ENCODE assay signal across 36 cellular contexts in genomic region chr12:111244673-111245072, GRCh38.
"Had no signal": no experiment of that assay in that cellular context is flagged by ENCODE, and none has a peak within 500 bp of the region (broad histone marks: within the 10 kb centered on the region; RNA-seq: fewer than 3 reads in every experiment).

No MANE protein-coding gene starts in this region.

- ATAC-seq: activated naive CD4-positive, alpha-beta T cell treated with anti-CD3 and anti-CD28 coated beads, Interleukin-2, amount 50 U/mL, for 72 hours; activated naive CD8-positive, alpha-beta T cell treated with anti-CD3 and anti-CD28 coated beads, Interleukin-2, amount 50 U/mL, for 24 hours; activated T-cell treated with anti-CD3 and anti-CD28 coated beads, Interleukin-2, amount 50 U/mL, for 4 hours; activated T-cell treated with anti-CD3 and anti-CD28 coated beads, Interleukin-2, amount 50 U/mL, for 72 hours; activated T-helper 17 cell treated with anti-CD3 and anti-CD28 coated beads, Interleukin-2, amount 50 U/mL, for 72 hours; body of pancreas had no signal

- H3K27me3 ChIP-seq: adrenal gland, ascending aorta, body of pancreas, brain microvascular endothelial cell, cardiac muscle cell had no signal

- H3K4me3 ChIP-seq: adrenal gland, ascending aorta, body of pancreas, breast epithelium, cardiac muscle cell had no signal

- H3K9me3 ChIP-seq: adrenal gland had no signal

- H3K36me3 Mint-ChIP-seq: activated naive CD4-positive, alpha-beta T cell treated with anti-CD3 and anti-CD28 coated beads, Interleukin-2, amount 10 ng/mL, durations not matched to agents 7 days and 5 days; activated naive CD4-positive, alpha-beta T cell treated with anti-CD3 and anti-CD28 coated beads, Interleukin-2, amount 50 U/mL, for 24 hours; activated naive CD4-positive, alpha-beta T cell treated with anti-CD3 and anti-CD28 coated beads, Interleukin-2, amount 50 U/mL, for 72 hours; activated naive CD8-positive, alpha-beta T cell treated with anti-CD3 and anti-CD28 coated beads for 36 hours; activated naive CD8-positive, alpha-beta T cell treated with anti-CD3 and anti-CD28 coated beads, Interleukin-2, amount 10 ng/mL, durations not matched to agents 7 days and 5 days had no signal

- H3K27ac ChIP-seq: adrenal gland, ascending aorta, body of pancreas, brain microvascular endothelial cell, breast epithelium, cardiac muscle cell had no signal

- H3K4me1 ChIP-seq: adrenal gland, ascending aorta, body of pancreas, breast epithelium had no signal

- H3K4me3 Mint-ChIP-seq: activated naive CD4-positive, alpha-beta T cell treated with anti-CD3 and anti-CD28 coated beads for 36 hours; activated naive CD4-positive, alpha-beta T cell treated with anti-CD3 and anti-CD28 coated beads, Interleukin-2, amount 10 ng/mL, durations not matched to agents 7 days and 5 days; activated naive CD4-positive, alpha-beta T cell treated with anti-CD3 and anti-CD28 coated beads, Interleukin-2, amount 50 U/mL, for 24 hours; activated naive CD8-positive, alpha-beta T cell; activated naive CD8-positive, alpha-beta T cell treated with anti-CD3 and anti-CD28 coated beads for 36 hours; activated naive CD8-positive, alpha-beta T cell treated with anti-CD3 and anti-CD28 coated beads, Interleukin-2, amount 10 ng/mL, durations not matched to agents 7 days and 5 days; activated naive CD8-positive, alpha-beta T cell treated with anti-CD3 and anti-CD28 coated beads, Interleukin-2, amount 50 U/mL, for 24 hours; activated T-cell treated with anti-CD3 and anti-CD28 coated beads, Interleukin-2, amount 50 U/mL, for 4 hours; activated T-cell treated with anti-CD3 and anti-CD28 coated beads, Interleukin-2, amount 50 U/mL, for 72 hours; activated T-helper 1 cell treated with anti-CD3 and anti-CD28 coated beads, Interleukin-12 subunit alpha, Interleukin-12 subunit beta, Interleukin-2, Interleukin-4 antibody, amounts not matched to agents 30 ng/mL and 10 ng/mL and 1 ng/mL, durations not matched to agents 14 hours and 24 hours and 36 hours; activated T-helper 17 cell treated with anti-CD3 and anti-CD28 coated beads, Interleukin-2, amount 50 U/mL, for 72 hours; brain; central memory CD8-positive, alpha-beta T cell had no signal

- DNase-seq: activated effector memory CD4-positive, alpha-beta T cell treated with anti-CD3 and anti-CD28 coated beads, Interleukin-2, amount 50 U/mL, for 16 hours; activated effector memory CD4-positive, alpha-beta T cell treated with Interleukin-2 at 50 U/mL for 16 hours; activated gamma-delta T cell; activated gamma-delta T cell treated with Interleukin-2 at 50 U/mL for 16 hours; activated naive CD4-positive, alpha-beta T cell; activated naive CD4-positive, alpha-beta T cell treated with anti-CD3 and anti-CD28 coated beads for 36 hours; activated naive CD4-positive, alpha-beta T cell treated with anti-CD3 and anti-CD28 coated beads, Interleukin-2, amount 10 ng/mL, durations not matched to agents 7 days and 5 days; activated naive CD4-positive, alpha-beta T cell treated with anti-CD3 and anti-CD28 coated beads, Interleukin-2, amount 50 U/mL, for 16 hours; activated naive CD4-positive, alpha-beta T cell treated with Interleukin-2 at 50 U/mL for 16 hours; activated naive CD8-positive, alpha-beta T cell treated with anti-CD3 and anti-CD28 coated beads for 36 hours; activated naive CD8-positive, alpha-beta T cell treated with anti-CD3 and anti-CD28 coated beads, Interleukin-2, amount 10 ng/mL, durations not matched to agents 7 days and 5 days; activated naive CD8-positive, alpha-beta T cell treated with anti-CD3 and anti-CD28 coated beads, Interleukin-2, amount 50 U/mL, for 24 hours; activated T-cell treated with anti-CD3 and anti-CD28 coated beads, Interleukin-2, amount 50 U/mL, for 4 hours; activated T-cell treated with anti-CD3 and anti-CD28 coated beads, Interleukin-2, amount 50 U/mL, for 48 hours; activated T-cell treated with anti-CD3 and anti-CD28 coated beads, Interleukin-2, amount 50 U/mL, for 72 hours; adrenal gland; amniotic stem cell; amygdala; anterior cingulate cortex; aorta; body of pancreas; brain microvascular endothelial cell; caudate nucleus; central memory CD4-positive, alpha-beta T cell; cerebellar nuclear complex had no signal

- H3K36me3 ChIP-seq: adrenal gland, ascending aorta, brain microvascular endothelial cell, breast epithelium, cardiac muscle cell had no signal

- H3K27me3 Mint-ChIP-seq: activated naive CD4-positive, alpha-beta T cell treated with anti-CD3 and anti-CD28 coated beads, Interleukin-2, amount 10 ng/mL, durations not matched to agents 7 days and 5 days; activated naive CD4-positive, alpha-beta T cell treated with anti-CD3 and anti-CD28 coated beads, Interleukin-2, amount 50 U/mL, for 24 hours; activated naive CD8-positive, alpha-beta T cell; activated naive CD8-positive, alpha-beta T cell treated with anti-CD3 and anti-CD28 coated beads for 36 hours; activated naive CD8-positive, alpha-beta T cell treated with anti-CD3 and anti-CD28 coated beads, Interleukin-2, amount 10 ng/mL, durations not matched to agents 7 days and 5 days had no signal

- H3K27ac Mint-ChIP-seq: activated naive CD4-positive, alpha-beta T cell treated with anti-CD3 and anti-CD28 coated beads for 36 hours; activated naive CD4-positive, alpha-beta T cell treated with anti-CD3 and anti-CD28 coated beads, Interleukin-2, amount 10 ng/mL, durations not matched to agents 7 days and 5 days; activated naive CD4-positive, alpha-beta T cell treated with anti-CD3 and anti-CD28 coated beads, Interleukin-2, amount 50 U/mL, for 24 hours; activated naive CD4-positive, alpha-beta T cell treated with anti-CD3 and anti-CD28 coated beads, Interleukin-2, amount 50 U/mL, for 72 hours; activated naive CD8-positive, alpha-beta T cell; activated naive CD8-positive, alpha-beta T cell treated with anti-CD3 and anti-CD28 coated beads for 36 hours; activated naive CD8-positive, alpha-beta T cell treated with anti-CD3 and anti-CD28 coated beads, Interleukin-2, amount 10 ng/mL, durations not matched to agents 7 days and 5 days; activated naive CD8-positive, alpha-beta T cell treated with anti-CD3 and anti-CD28 coated beads, Interleukin-2, amount 50 U/mL, for 24 hours; activated T-cell treated with anti-CD3 and anti-CD28 coated beads, Interleukin-2, amount 50 U/mL, for 72 hours; activated T-helper 1 cell treated with anti-CD3 and anti-CD28 coated beads, Interleukin-12 subunit alpha, Interleukin-12 subunit beta, Interleukin-2, Interleukin-4 antibody, amounts not matched to agents 30 ng/mL and 10 ng/mL and 1 ng/mL, durations not matched to agents 14 hours and 24 hours and 36 hours; activated T-helper 17 cell treated with anti-CD3 and anti-CD28 coated beads, Interleukin-2, amount 50 U/mL, for 72 hours; activated T-helper 2 cell treated with anti-CD3 and anti-CD28 coated beads, Interferon-gamma antibody, Interleukin-2, Interleukin-4, amounts not matched to agents 10 μg/mL and 5 μg/mL and 100 μg/mL, durations not matched to agents 14 hours and 24 hours and 36 hours had no signal

- H3K9me3 Mint-ChIP-seq: activated naive CD4-positive, alpha-beta T cell treated with anti-CD3 and anti-CD28 coated beads, Interleukin-2, amount 50 U/mL, for 24 hours; activated naive CD4-positive, alpha-beta T cell treated with anti-CD3 and anti-CD28 coated beads, Interleukin-2, amount 50 U/mL, for 72 hours; activated T-helper 17 cell treated with anti-CD3 and anti-CD28 coated beads, Interleukin-2, amount 50 U/mL, for 72 hours; activated T-helper 2 cell treated with anti-CD3 and anti-CD28 coated beads, Interferon-gamma antibody, Interleukin-2, Interleukin-4, amounts not matched to agents 10 μg/mL and 5 μg/mL and 100 μg/mL, durations not matched to agents 14 hours and 24 hours and 36 hours; central memory CD8-positive, alpha-beta T cell had no signal

- H3K4me1 Mint-ChIP-seq: activated naive CD4-positive, alpha-beta T cell treated with anti-CD3 and anti-CD28 coated beads, Interleukin-2, amount 10 ng/mL, durations not matched to agents 7 days and 5 days; activated naive CD4-positive, alpha-beta T cell treated with anti-CD3 and anti-CD28 coated beads, Interleukin-2, amount 50 U/mL, for 24 hours; activated naive CD8-positive, alpha-beta T cell treated with anti-CD3 and anti-CD28 coated beads for 36 hours; activated naive CD8-positive, alpha-beta T cell treated with anti-CD3 and anti-CD28 coated beads, Interleukin-2, amount 10 ng/mL, durations not matched to agents 7 days and 5 days; activated naive CD8-positive, alpha-beta T cell treated with anti-CD3 and anti-CD28 coated beads, Interleukin-2, amount 50 U/mL, for 24 hours; activated T-helper 17 cell treated with anti-CD3 and anti-CD28 coated beads, Interleukin-2, amount 50 U/mL, for 72 hours; central memory CD8-positive, alpha-beta T cell had no signal
